In genomic region chr7:128108641-128109423, GRCh38 we compare ENCODE assay signal across 9 cellular contexts.
DNase-seq lines count a peak whose midpoint lies in the region; ATAC-seq and FAIRE-seq lines count a peak whose summit lies in the region.
"Had no signal": no experiment of that assay in that cellular context is flagged by ENCODE, and none has a peak within 500 bp of the region (broad histone marks: within the 10 kb centered on the region; RNA-seq: fewer than 3 reads in every experiment).

No MANE protein-coding gene starts in this region.

- H3K36me3 ChIP-seq in BLaER1 (no peaks in the 10 kb centered on the region), small intestine (ENCODE audit: control insufficient read depth in 2 of 2, insufficient read depth in 2 of 2, low read length in 2 of 2) (no peaks in the 10 kb centered on the region)

- no peak for DNase-seq in T-helper 2 cell treated with Interferon-gamma antibody and Interleukin-4, amounts not matched to agents 5 μg/mL and 100 μg/mL, for 36 hours (ENCODE audit: low spot score)
- DNase-seq in small intestine (peak; percentile 22), kidney glomerular epithelial cell (lab: John Stamatoyannopoulos, UW) (no peak), GOT3 (lab: John Stamatoyannopoulos, UW) (no peak)
- no peak for DNase-seq in stimulated activated CD4-positive, alpha-beta T cell treated with anti-CD3 and anti-CD28 coated beads, Interleukin-15, amount 100 ng/mL, for 24 hours

- FAIRE-seq in small intestine (lab: Jason Lieb, UNC) = no peak
- FAIRE-seq: G401.6 had no signal

- H3K27ac Mint-ChIP-seq in T-helper 2 cell treated with Interferon-gamma antibody and Interleukin-4, amounts not matched to agents 5 μg/mL and 100 μg/mL, for 36 hours = peak overlapping the region; percentile 87

- H3K9me3 ChIP-seq in BLaER1 (no peaks in the 10 kb centered on the region), small intestine (ENCODE audit: control insufficient read depth, low read depth) (no peaks in the 10 kb centered on the region)

- peaks cover 47% of the 10 kb centered on the region for H3K4me1 Mint-ChIP-seq in T-helper 2 cell treated with Interferon-gamma antibody and Interleukin-4, amounts not matched to agents 5 μg/mL and 100 μg/mL, for 36 hours (ENCODE audit: low read depth)

- WGBS in small intestine, 3 donors = 42 to 55% (median 51%) methylated on average over 11 of the region's 11 CpGs

- no peaks in the 10 kb centered on the region for H3K9me3 Mint-ChIP-seq in T-helper 2 cell treated with Interferon-gamma antibody and Interleukin-4, amounts not matched to agents 5 μg/mL and 100 μg/mL, for 36 hours

- no peaks in the 10 kb centered on the region for H4K20me1 ChIP-seq in BLaER1

- no peaks in the 10 kb centered on the region for H3K27me3 ChIP-seq in BLaER1
- H3K27me3 ChIP-seq in small intestine (ENCODE audit: control insufficient read depth in 2 of 2, insufficient read depth in 2 of 2, low read length in 2 of 2) = peaks cover 0 to 2% of the 10 kb centered on the region in 2 donors

- H3K4me2 ChIP-seq in BLaER1 = peak overlapping the region; percentile 87

- H3K36me3 Mint-ChIP-seq in T-helper 2 cell treated with Interferon-gamma antibody and Interleukin-4, amounts not matched to agents 5 μg/mL and 100 μg/mL, for 36 hours (ENCODE audit: low read depth) = no peaks in the 10 kb centered on the region

- H3K4me1 ChIP-seq in BLaER1 (peaks cover 100% of the 10 kb centered on the region), small intestine (ENCODE audit: control insufficient read depth in 2 of 2, insufficient read depth in 1 of 2, low read depth in 1 of 2, low read length in 1 of 2) (peaks cover 0 to 2% of the 10 kb centered on the region in 2 donors)

- H3K27me3 Mint-ChIP-seq in T-helper 2 cell treated with Interferon-gamma antibody and Interleukin-4, amounts not matched to agents 5 μg/mL and 100 μg/mL, for 36 hours (ENCODE audit: low read depth) = peaks cover 15% of the 10 kb centered on the region

- peak overlapping the region; percentile 73 for H3K4me3 Mint-ChIP-seq in T-helper 2 cell treated with Interferon-gamma antibody and Interleukin-4, amounts not matched to agents 5 μg/mL and 100 μg/mL, for 36 hours

- ATAC-seq in GM19043 (IDR thresholded peaks at IDR 0.05; ENCODE audit: low read depth, unreplicated experiment) (peak; percentile 88), HG03097 (IDR thresholded peaks at IDR 0.05; ENCODE audit: low FRiP score, unreplicated experiment) (peak; percentile 86)

- H3K4me3 ChIP-seq in BLaER1 (peak overlapping the region; percentile 36), small intestine (ENCODE audit: low read depth in 1 of 2, low read length in 2 of 2) (no peak overlapping the region)

- peak overlapping the region; percentile 54 for H3K9ac ChIP-seq in BLaER1

- H3K27ac ChIP-seq in BLaER1 (peak overlapping the region; percentile 87), small intestine (ENCODE audit: low read depth in 1 of 2, low read length in 1 of 2) (peak overlapping the region; percentile 61 to 69)
